19 cellular contexts compared by ENCODE assay signal in genomic region chr3:158743280-158743663, GRCh38. TPM values are rescaled to one million over a fixed set of nuclear protein-coding genes. Genes with fewer than 3 reads are reported as not detected.
DNase-seq lines count a peak whose midpoint lies in the region; ATAC-seq, FAIRE-seq and TF ChIP-seq lines count a peak whose summit lies in the region.
"Had no signal": no experiment of that assay in that cellular context is flagged by ENCODE, and none has a peak within 500 bp of the region (broad histone marks: within the 10 kb centered on the region; RNA-seq: fewer than 3 reads in every experiment).

No MANE protein-coding gene starts in this region.

- intact Hi-C loops in A673 (cut with micrococcal nuclease; ENCODE audit: unreplicated experiment) (loop anchor here (5.0 kb wide), 1 partner anchor 44 kb away; no protein-coding TSS in a partner anchor), K562 (cut with micrococcal nuclease) (loop anchor here (2.0 kb wide), 1 partner anchor 26 kb away; no protein-coding TSS in a partner anchor)

- H2AFZ ChIP-seq in K562 (ENCODE audit: low read depth, low read length): no peak overlapping the region
- H2AFZ ChIP-seq: GM23338 had no signal

- TF ChIP-seq RAD21 in K562 (CRISPR knock-in tag; conservative IDR thresholded peaks at IDR 0.05 in 1 of 2, IDR thresholded peaks at IDR 0.05 in 1 of 2): no peak

- POLR2A ChIA-PET in A673 (lab: Charles Lee; ENCODE audit: low non-redundant PET): no interaction called here
- POLR2A ChIA-PET in K562 (lab: Yijun Ruan, JAX): interaction anchor here (0.7 to 1.3 kb wide), 2 partner anchors 10 to 22 kb away, joined by 3 read pairs; no protein-coding TSS in a partner anchor

- no peaks in the 10 kb centered on the region for H3K9me1 ChIP-seq in K562 (ENCODE audit: control insufficient read depth, insufficient read depth, low read length)

- peaks cover 54% of the 10 kb centered on the region for H3K36me3 Mint-ChIP-seq in mesothelial cell of epicardium
- peaks cover 9% of the 10 kb centered on the region for H3K36me3 Mint-ChIP-seq in activated naive CD8-positive, alpha-beta T cell treated with anti-CD3 and anti-CD28 coated beads for 36 hours

- no peak for FAIRE-seq in K562 (lab: Jason Lieb, UNC)
- FAIRE-seq: D721Med, G401.6, GM12891, H54, HTR-8/SVneo had no signal

- no peaks in the 10 kb centered on the region for H3K27me3 Mint-ChIP-seq in mesothelial cell of epicardium (ENCODE audit: low read depth)
- H3K27me3 Mint-ChIP-seq in activated naive CD8-positive, alpha-beta T cell treated with anti-CD3 and anti-CD28 coated beads for 36 hours: no peaks in the 10 kb centered on the region
- H3K27me3 Mint-ChIP-seq: CD4-positive, CD25-positive, alpha-beta regulatory T cell had no signal

- BruUV-seq in A673 (replicated peaks; lab: Mats Ljungman, UMichigan) (no TSS peak), K562 (replicated peaks; lab: Mats Ljungman, UMichigan) (no TSS peak)

- CTCF ChIA-PET in A673 (lab: Charles Lee): no interaction called here
- CTCF ChIA-PET in K562 (lab: Yijun Ruan, JAX; ENCODE audit: low intra/inter-chr PET ratio): no interaction called here

- no peaks in the 10 kb centered on the region for H3K36me3 ChIP-seq in A673 (ENCODE audit: insufficient read depth, low read length, poor library complexity, severe bottlenecking)
- H3K36me3 ChIP-seq in K562 (ENCODE audit: control insufficient read depth, insufficient read depth, low read length): peaks cover 46% of the 10 kb centered on the region

- H3K4me2 ChIP-seq in K562 (ENCODE audit: insufficient read depth, low read length): no peak overlapping the region; the same call in 1 of the 2 replicates
- H3K4me2 ChIP-seq: A549, GM23338 had no signal

- H3K9me3 ChIP-seq in A673 (ENCODE audit: low read depth, low read length, poor library complexity, severe bottlenecking) (no peaks in the 10 kb centered on the region), K562 (replicated peaks; ENCODE audit: control insufficient read depth, insufficient read depth, low read depth, low read length) (peaks cover 9% of the 10 kb centered on the region)
- H3K9me3 ChIP-seq: A549 had no signal

- H4K20me1 ChIP-seq in K562 (replicated peaks; ENCODE audit: control insufficient read depth, insufficient read depth, low read length): no peaks in the 10 kb centered on the region

- peak overlapping the region; percentile 60 for H3K27ac Mint-ChIP-seq in mesothelial cell of epicardium
- no peak overlapping the region for H3K27ac Mint-ChIP-seq in activated naive CD8-positive, alpha-beta T cell treated with anti-CD3 and anti-CD28 coated beads for 36 hours
- H3K27ac Mint-ChIP-seq: CD8-positive, alpha-beta memory T cell; GM23338 had no signal

- TF ChIP-seq EP300 in K562 (IDR thresholded peaks at IDR 0.05; ENCODE audit: low read length): no peak

- no peak for TF ChIP-seq POLR2A in K562 (conservative IDR thresholded peaks at IDR 0.05)

- no peak for ATAC-seq in K562
- ATAC-seq: A549, GM23338 had no signal

- peak overlapping the region; percentile 49 for H3K27ac ChIP-seq in A673 (ENCODE audit: low read depth, low read length, poor library complexity, severe bottlenecking)
- H3K27ac ChIP-seq in K562 (ENCODE audit: extremely low read depth, low read depth, low read length): peak overlapping the region; percentile 87
- H3K27ac ChIP-seq in caudate nucleus (ENCODE audit: low read depth, low read length): no peak overlapping the region

- H3K4me3 ChIP-seq in A673 (ENCODE audit: low read depth, low read length, poor library complexity, severe bottlenecking): no peak overlapping the region
- no peak overlapping the region for H3K4me3 ChIP-seq in K562
- H3K4me3 ChIP-seq: A549, GM23338 had no signal

- H3K4me1 Mint-ChIP-seq in mesothelial cell of epicardium: peaks cover 16% of the 10 kb centered on the region
- H3K4me1 Mint-ChIP-seq in activated naive CD8-positive, alpha-beta T cell treated with anti-CD3 and anti-CD28 coated beads for 36 hours: peaks cover 16% of the 10 kb centered on the region
- H3K4me1 Mint-ChIP-seq: GM23338 had no signal

- peaks cover 8% of the 10 kb centered on the region; the same call in 2 of the 3 replicates for H3K79me2 ChIP-seq in K562 (ENCODE audit: control insufficient read depth, insufficient read depth, low read length)

- H3K4me3 Mint-ChIP-seq in mesothelial cell of epicardium: no peak overlapping the region
- H3K4me3 Mint-ChIP-seq in activated naive CD8-positive, alpha-beta T cell treated with anti-CD3 and anti-CD28 coated beads for 36 hours: no peak overlapping the region
- H3K4me3 Mint-ChIP-seq: CD4-positive, CD25-positive, alpha-beta regulatory T cell; CD8-positive, alpha-beta memory T cell; GM23338 had no signal

- peaks cover 8% of the 10 kb centered on the region for H3K9me3 Mint-ChIP-seq in mesothelial cell of epicardium
- H3K9me3 Mint-ChIP-seq in activated naive CD8-positive, alpha-beta T cell treated with anti-CD3 and anti-CD28 coated beads for 36 hours: no peaks in the 10 kb centered on the region
- H3K9me3 Mint-ChIP-seq: CD8-positive, alpha-beta memory T cell; GM23338 had no signal

- WGBS in K562 (ENCODE audit: insufficient coverage, low coverage, missing lambda C conversion rate): 5% methylated on average over 2 of the region's 2 CpGs

- H3K4me1 ChIP-seq in A673 (ENCODE audit: insufficient read depth, low read length, poor library complexity, severe bottlenecking) (peaks cover 19% of the 10 kb centered on the region), K562 (replicated peaks in 1 of 2; ENCODE audit: control insufficient read depth in 2 of 2, insufficient read depth in 2 of 2, low read length in 2 of 2) (peaks cover 42 to 69% of the 10 kb centered on the region in 2 experiments; a peak in 4 of 5 replicates)

- H3K9ac ChIP-seq in K562 (ENCODE audit: insufficient read depth in 1 of 2, low read depth in 2 of 2, low read length in 2 of 2): peak overlapping the region in 1 of 2 experiments; percentile 33; a peak in 1 of 4 replicates

- H3K27me3 ChIP-seq in A673 (replicated peaks; ENCODE audit: insufficient read depth, low read depth, low read length, poor library complexity) (no peaks in the 10 kb centered on the region), K562 (ENCODE audit: control insufficient read depth in 2 of 2, insufficient read depth in 2 of 2, low read length in 2 of 2) (no peaks in the 10 kb centered on the region)

- in situ Hi-C loops in K562 (cut with MboI): no loop called here

- DNase-seq in A673 (ENCODE audit: low spot score): no peak
- peak; percentile 17 for DNase-seq in NAMALWA (ENCODE audit: low spot score)
- no peak for DNase-seq in K562 (ENCODE audit: extremely low read depth in 1 of 4, low spot score in 3 of 4)
- no peak for DNase-seq in mesothelial cell of epicardium (ENCODE audit: low spot score in 2 of 2, unreplicated experiment in 2 of 2)
- no peak for DNase-seq in NOMO-1 treated with dmso at 0.1 percent for 144 hours (lab: John Stamatoyannopoulos, UW; ENCODE audit: unreplicated experiment)
- no peak for DNase-seq in activated naive CD8-positive, alpha-beta T cell treated with anti-CD3 and anti-CD28 coated beads for 36 hours
- DNase-seq in caudate nucleus (lab: John Stamatoyannopoulos, UW): no peak
- DNase-seq: CD4-positive, CD25-positive, alpha-beta regulatory T cell; CD8-positive, alpha-beta memory T cell; COR-L47; HCEC 1CT; KBM-7 had no signal

- no peak for TF ChIP-seq CTCF in A673 (conservative IDR thresholded peaks at IDR 0.05; ENCODE audit: low read depth, low read length)
- TF ChIP-seq CTCF in K562 (IDR thresholded peaks at IDR 0.05 in 2 of 3, conservative IDR thresholded peaks at IDR 0.05 in 1 of 3; ENCODE audit: insufficient read depth in 2 of 3, low read depth in 1 of 3, low read length in 3 of 3): no peak
- no peak for TF ChIP-seq CTCF in mesothelial cell of epicardium (IDR thresholded peaks at IDR 0.05; ENCODE audit: unreplicated experiment)

RNA-seq across cellular contexts. Expression of gene RARRES1, which starts 11.0 kb away (rescaled TPM):
- total RNA-seq in A673 (2021): 0.15 TPM in 1 of 2 replicates, not detected in the other
- not detected in 2 replicates for total RNA-seq in K562 (2011; cell fraction: chromatin; rRNA removed; ENCODE audit: low replicate concordance)
- not detected in 2 replicates for total RNA-seq in K562 (2011; cell fraction: nucleolus; rRNA removed)
- total RNA-seq in K562 (2011; cell fraction: nucleoplasm; rRNA removed): not detected in 2 replicates
- total RNA-seq in K562 (2014; rRNA removed): not detected in 2 replicates
- not detected in 2 replicates for total RNA-seq in K562 (2014; rRNA removed; fragmentation: Illumina TruSeq; extraction: Trizol)
- not detected in 2 replicates for total RNA-seq in K562 (2015; rRNA removed; fragmentation: Illumina TruSeq; extraction: Trizol)
- not detected in 2 replicates for total RNA-seq in K562 (2021)
- not detected in 2 replicates for polyA plus RNA-seq in K562 (2011; rRNA removed)
- not detected in 2 replicates for polyA plus RNA-seq in K562 (2011; cell fraction: cytosol; rRNA removed)
- polyA plus RNA-seq in K562 (2011; cell fraction: nucleus; rRNA removed): not detected in 2 replicates
- not detected in 2 replicates for polyA plus RNA-seq in K562 (2012)
- polyA plus RNA-seq in K562 (2014; fragmentation: Illumina TruSeq; extraction: Trizol): not detected in 2 replicates
- polyA plus RNA-seq in K562 (2014; fragmentation: Nextera tagmentation; extraction: Ambion mirVana): not detected
- polyA plus RNA-seq in K562 (2014; rRNA removed): not detected in 2 replicates
- polyA minus RNA-seq in K562 (2011; rRNA and poly(A)+ RNA removed): not detected in 2 replicates
- not detected in 2 replicates for polyA minus RNA-seq in K562 (2011; cell fraction: cytosol; rRNA and poly(A)+ RNA removed)
- polyA minus RNA-seq in K562 (2011; cell fraction: nucleus; rRNA and poly(A)+ RNA removed): not detected in 2 replicates
- 48.9 to 53.0 TPM (median 51.9 TPM) in 3 replicates for total RNA-seq in mesothelial cell of epicardium
- not detected for total RNA-seq in activated naive CD8-positive, alpha-beta T cell treated with anti-CD3 and anti-CD28 coated beads for 36 hours
- total RNA-seq: CD4-positive, CD25-positive, alpha-beta regulatory T cell; CD8-positive, alpha-beta memory T cell had no signal
- polyA plus RNA-seq: CD4-positive, CD25-positive, alpha-beta regulatory T cell; CD8-positive, alpha-beta memory T cell had no signal

RNA-seq across cellular contexts. Expression of gene MFSD1, which starts 58.6 kb away (rescaled TPM):
- total RNA-seq in A673 (2021): 15.2 and 16.1 TPM in 2 replicates
- total RNA-seq in K562 (2011; cell fraction: chromatin; rRNA removed; ENCODE audit: low replicate concordance): 33.7 and 51.7 TPM in 2 replicates
- total RNA-seq in K562 (2011; cell fraction: nucleolus; rRNA removed): 32.1 and 34.5 TPM in 2 replicates
- total RNA-seq in K562 (2011; cell fraction: nucleoplasm; rRNA removed): 42.4 and 60.5 TPM in 2 replicates
- total RNA-seq in K562 (2014; rRNA removed): 25.6 and 26.4 TPM in 2 replicates
- 40.3 and 47.2 TPM in 2 replicates for total RNA-seq in K562 (2014; rRNA removed; fragmentation: Illumina TruSeq; extraction: Trizol)
- total RNA-seq in K562 (2015; rRNA removed; fragmentation: Illumina TruSeq; extraction: Trizol): 39.0 and 43.9 TPM in 2 replicates
- 28.6 and 31.2 TPM in 2 replicates for total RNA-seq in K562 (2021)
- 35.5 and 49.5 TPM in 2 replicates for polyA plus RNA-seq in K562 (2011; rRNA removed)
- 26.6 and 51.5 TPM in 2 replicates for polyA plus RNA-seq in K562 (2011; cell fraction: cytosol; rRNA removed)
- 22.9 and 31.5 TPM in 2 replicates for polyA plus RNA-seq in K562 (2011; cell fraction: nucleus; rRNA removed)
- polyA plus RNA-seq in K562 (2012): 21.6 and 28.0 TPM in 2 replicates
- 27.5 and 28.4 TPM in 2 replicates for polyA plus RNA-seq in K562 (2014; fragmentation: Illumina TruSeq; extraction: Trizol)
- 10 to 100 TPM in 1 of 2 experiments, 1 to 10 TPM in 1; 8.7 to 11.4 TPM for polyA plus RNA-seq in K562 (2014; fragmentation: Nextera tagmentation; extraction: Ambion mirVana)
- 31.3 and 33.4 TPM in 2 replicates for polyA plus RNA-seq in K562 (2014; rRNA removed)
- 52.2 and 58.3 TPM in 2 replicates for polyA minus RNA-seq in K562 (2011; rRNA and poly(A)+ RNA removed)
- 19.7 and 24.4 TPM in 2 replicates for polyA minus RNA-seq in K562 (2011; cell fraction: cytosol; rRNA and poly(A)+ RNA removed)
- polyA minus RNA-seq in K562 (2011; cell fraction: nucleus; rRNA and poly(A)+ RNA removed): 21.7 and 30.3 TPM in 2 replicates
- 30.9 to 32.2 TPM (median 31.5 TPM) in 3 replicates for total RNA-seq in mesothelial cell of epicardium
- 10 to 100 TPM; 17.0 to 18.5 TPM for total RNA-seq in activated naive CD8-positive, alpha-beta T cell treated with anti-CD3 and anti-CD28 coated beads for 36 hours

Comparison
In these comparisons a context has a peak if more than half of its experiments do, and no peak if none do; other contexts are left out.
1. RNA of gene RARRES1, which starts 11.0 kb away (total RNA-seq): 48.9 to 53.0 TPM in mesothelial cell of epicardium; 0.15 TPM in A673, not detected in activated naive CD8-positive, alpha-beta T cell treated with anti-CD3 and anti-CD28 coated beads for 36 hours and not detected in K562; every median in the first group is over 10 times any median in the second.